In the genomic region with DNA sequence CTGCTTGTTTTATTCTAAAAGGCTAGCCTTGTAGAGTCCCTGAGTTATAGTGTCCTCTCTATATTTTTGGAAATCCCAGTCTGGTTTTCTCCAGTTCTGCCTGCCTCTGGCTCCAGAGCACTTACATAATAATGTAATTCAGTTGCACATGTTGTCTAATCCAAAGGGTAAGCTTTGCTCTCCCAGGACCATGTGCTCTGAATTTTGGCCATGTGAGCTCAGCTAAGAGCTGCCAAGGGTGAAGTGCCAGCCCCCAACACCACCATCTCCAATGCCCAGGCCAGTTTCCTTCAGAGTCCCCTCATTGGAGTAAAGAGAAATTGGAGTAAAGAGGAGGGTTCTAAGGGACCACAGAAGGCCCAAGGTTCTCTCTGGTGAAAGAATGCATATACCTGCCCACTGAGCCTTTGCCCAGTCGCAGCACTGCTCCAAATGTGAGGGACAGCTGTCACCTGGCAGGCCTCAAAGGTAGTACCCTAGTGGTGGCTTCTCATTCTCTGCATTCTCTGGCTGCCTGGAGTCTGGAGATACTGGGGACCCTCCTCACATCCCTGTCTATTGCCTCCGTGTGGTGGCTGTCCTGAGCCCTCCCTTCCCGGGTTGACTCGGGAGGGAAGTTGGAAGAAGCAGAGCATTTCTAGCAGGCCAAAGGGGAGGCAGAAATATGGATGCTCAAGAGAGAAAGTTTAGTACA, we compare ENCODE assay signal across 2 cellular contexts.
TF ChIP-seq lines count a peak whose summit lies in the region.

No MANE protein-coding gene starts in this region.

TF ChIP-seq in GM23338, 12 proteins besides CTCF, POLR2A, EP300 and RAD21:
- TF ChIP-seq, protein P1, sequence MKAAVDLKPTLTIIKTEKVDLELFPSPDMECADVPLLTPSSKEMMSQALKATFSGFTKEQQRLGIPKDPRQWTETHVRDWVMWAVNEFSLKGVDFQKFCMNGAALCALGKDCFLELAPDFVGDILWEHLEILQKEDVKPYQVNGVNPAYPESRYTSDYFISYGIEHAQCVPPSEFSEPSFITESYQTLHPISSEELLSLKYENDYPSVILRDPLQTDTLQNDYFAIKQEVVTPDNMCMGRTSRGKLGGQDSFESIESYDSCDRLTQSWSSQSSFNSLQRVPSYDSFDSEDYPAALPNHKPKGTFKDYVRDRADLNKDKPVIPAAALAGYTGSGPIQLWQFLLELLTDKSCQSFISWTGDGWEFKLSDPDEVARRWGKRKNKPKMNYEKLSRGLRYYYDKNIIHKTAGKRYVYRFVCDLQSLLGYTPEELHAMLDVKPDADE (IDR thresholded peaks at IDR 0.05): no peak
- TF ChIP-seq, protein P2, sequence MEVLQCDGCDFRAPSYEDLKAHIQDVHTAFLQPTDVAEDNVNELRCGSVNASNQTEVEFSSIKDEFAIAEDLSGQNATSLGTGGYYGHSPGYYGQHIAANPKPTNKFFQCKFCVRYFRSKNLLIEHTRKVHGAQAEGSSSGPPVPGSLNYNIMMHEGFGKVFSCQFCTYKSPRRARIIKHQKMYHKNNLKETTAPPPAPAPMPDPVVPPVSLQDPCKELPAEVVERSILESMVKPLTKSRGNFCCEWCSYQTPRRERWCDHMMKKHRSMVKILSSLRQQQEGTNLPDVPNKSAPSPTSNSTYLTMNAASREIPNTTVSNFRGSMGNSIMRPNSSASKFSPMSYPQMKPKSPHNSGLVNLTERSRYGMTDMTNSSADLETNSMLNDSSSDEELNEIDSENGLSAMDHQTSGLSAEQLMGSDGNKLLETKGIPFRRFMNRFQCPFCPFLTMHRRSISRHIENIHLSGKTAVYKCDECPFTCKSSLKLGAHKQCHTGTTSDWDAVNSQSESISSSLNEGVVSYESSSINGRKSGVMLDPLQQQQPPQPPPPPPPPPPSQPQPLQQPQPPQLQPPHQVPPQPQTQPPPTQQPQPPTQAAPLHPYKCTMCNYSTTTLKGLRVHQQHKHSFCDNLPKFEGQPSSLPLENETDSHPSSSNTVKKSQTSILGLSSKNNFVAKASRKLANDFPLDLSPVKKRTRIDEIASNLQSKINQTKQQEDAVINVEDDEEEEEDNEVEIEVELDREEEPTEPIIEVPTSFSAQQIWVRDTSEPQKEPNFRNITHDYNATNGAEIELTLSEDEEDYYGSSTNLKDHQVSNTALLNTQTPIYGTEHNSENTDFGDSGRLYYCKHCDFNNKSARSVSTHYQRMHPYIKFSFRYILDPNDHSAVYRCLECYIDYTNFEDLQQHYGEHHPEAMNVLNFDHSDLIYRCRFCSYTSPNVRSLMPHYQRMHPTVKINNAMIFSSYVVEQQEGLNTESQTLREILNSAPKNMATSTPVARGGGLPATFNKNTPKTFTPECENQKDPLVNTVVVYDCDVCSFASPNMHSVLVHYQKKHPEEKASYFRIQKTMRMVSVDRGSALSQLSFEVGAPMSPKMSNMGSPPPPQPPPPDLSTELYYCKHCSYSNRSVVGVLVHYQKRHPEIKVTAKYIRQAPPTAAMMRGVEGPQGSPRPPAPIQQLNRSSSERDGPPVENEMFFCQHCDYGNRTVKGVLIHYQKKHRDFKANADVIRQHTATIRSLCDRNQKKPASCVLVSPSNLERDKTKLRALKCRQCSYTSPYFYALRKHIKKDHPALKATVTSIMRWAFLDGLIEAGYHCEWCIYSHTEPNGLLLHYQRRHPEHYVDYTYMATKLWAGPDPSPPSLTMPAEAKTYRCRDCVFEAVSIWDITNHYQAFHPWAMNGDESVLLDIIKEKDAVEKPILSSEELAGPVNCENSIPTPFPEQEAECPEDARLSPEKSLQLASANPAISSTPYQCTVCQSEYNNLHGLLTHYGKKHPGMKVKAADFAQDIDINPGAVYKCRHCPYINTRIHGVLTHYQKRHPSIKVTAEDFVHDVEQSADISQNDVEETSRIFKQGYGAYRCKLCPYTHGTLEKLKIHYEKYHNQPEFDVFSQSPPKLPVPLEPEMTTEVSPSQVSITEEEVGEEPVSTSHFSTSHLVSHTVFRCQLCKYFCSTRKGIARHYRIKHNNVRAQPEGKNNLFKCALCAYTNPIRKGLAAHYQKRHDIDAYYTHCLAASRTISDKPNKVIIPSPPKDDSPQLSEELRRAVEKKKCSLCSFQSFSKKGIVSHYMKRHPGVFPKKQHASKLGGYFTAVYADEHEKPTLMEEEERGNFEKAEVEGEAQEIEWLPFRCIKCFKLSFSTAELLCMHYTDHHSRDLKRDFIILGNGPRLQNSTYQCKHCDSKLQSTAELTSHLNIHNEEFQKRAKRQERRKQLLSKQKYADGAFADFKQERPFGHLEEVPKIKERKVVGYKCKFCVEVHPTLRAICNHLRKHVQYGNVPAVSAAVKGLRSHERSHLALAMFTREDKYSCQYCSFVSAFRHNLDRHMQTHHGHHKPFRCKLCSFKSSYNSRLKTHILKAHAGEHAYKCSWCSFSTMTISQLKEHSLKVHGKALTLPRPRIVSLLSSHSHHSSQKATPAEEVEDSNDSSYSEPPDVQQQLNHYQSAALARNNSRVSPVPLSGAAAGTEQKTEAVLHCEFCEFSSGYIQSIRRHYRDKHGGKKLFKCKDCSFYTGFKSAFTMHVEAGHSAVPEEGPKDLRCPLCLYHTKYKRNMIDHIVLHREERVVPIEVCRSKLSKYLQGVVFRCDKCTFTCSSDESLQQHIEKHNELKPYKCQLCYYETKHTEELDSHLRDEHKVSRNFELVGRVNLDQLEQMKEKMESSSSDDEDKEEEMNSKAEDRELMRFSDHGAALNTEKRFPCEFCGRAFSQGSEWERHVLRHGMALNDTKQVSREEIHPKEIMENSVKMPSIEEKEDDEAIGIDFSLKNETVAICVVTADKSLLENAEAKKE (CRISPR knock-in tag; IDR thresholded peaks at IDR 0.05): no peak
- no peak for TF ChIP-seq NANOG (IDR thresholded peaks at IDR 0.05; ENCODE audit: borderline replicate concordance)
- TF ChIP-seq CREB1 (CRISPR knock-in tag; IDR thresholded peaks at IDR 0.05; ENCODE audit: low read depth): no peak
- TF ChIP-seq POLR2AphosphoS5 (IDR thresholded peaks at IDR 0.05; ENCODE audit: low read depth): no peak
- no peak for TF ChIP-seq ZNF331 (CRISPR knock-in tag; IDR thresholded peaks at IDR 0.05; ENCODE audit: low read depth)
- no peak for TF ChIP-seq EZH2 (IDR thresholded peaks at IDR 0.05; ENCODE audit: low read depth, unreplicated experiment)
- TF ChIP-seq, protein P3, sequence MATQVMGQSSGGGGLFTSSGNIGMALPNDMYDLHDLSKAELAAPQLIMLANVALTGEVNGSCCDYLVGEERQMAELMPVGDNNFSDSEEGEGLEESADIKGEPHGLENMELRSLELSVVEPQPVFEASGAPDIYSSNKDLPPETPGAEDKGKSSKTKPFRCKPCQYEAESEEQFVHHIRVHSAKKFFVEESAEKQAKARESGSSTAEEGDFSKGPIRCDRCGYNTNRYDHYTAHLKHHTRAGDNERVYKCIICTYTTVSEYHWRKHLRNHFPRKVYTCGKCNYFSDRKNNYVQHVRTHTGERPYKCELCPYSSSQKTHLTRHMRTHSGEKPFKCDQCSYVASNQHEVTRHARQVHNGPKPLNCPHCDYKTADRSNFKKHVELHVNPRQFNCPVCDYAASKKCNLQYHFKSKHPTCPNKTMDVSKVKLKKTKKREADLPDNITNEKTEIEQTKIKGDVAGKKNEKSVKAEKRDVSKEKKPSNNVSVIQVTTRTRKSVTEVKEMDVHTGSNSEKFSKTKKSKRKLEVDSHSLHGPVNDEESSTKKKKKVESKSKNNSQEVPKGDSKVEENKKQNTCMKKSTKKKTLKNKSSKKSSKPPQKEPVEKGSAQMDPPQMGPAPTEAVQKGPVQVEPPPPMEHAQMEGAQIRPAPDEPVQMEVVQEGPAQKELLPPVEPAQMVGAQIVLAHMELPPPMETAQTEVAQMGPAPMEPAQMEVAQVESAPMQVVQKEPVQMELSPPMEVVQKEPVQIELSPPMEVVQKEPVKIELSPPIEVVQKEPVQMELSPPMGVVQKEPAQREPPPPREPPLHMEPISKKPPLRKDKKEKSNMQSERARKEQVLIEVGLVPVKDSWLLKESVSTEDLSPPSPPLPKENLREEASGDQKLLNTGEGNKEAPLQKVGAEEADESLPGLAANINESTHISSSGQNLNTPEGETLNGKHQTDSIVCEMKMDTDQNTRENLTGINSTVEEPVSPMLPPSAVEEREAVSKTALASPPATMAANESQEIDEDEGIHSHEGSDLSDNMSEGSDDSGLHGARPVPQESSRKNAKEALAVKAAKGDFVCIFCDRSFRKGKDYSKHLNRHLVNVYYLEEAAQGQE (IDR thresholded peaks at IDR 0.05; ENCODE audit: unreplicated experiment): no peak

TF ChIP-seq in HepG2, 621 proteins besides CTCF, POLR2A, EP300 and RAD21:
- TF ChIP-seq, protein P4, sequence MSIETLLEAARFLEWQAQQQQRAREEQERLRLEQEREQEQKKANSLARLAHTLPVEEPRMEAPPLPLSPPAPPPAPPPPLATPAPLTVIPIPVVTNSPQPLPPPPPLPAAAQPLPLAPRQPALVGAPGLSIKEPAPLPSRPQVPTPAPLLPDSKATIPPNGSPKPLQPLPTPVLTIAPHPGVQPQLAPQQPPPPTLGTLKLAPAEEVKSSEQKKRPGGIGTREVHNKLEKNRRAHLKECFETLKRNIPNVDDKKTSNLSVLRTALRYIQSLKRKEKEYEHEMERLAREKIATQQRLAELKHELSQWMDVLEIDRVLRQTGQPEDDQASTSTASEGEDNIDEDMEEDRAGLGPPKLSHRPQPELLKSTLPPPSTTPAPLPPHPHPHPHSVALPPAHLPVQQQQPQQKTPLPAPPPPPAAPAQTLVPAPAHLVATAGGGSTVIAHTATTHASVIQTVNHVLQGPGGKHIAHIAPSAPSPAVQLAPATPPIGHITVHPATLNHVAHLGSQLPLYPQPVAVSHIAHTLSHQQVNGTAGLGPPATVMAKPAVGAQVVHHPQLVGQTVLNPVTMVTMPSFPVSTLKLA (IDR thresholded peaks at IDR 0.05): peak; percentile 95
- no peak for TF ChIP-seq REPIN1 (CRISPR knock-in tag; IDR thresholded peaks at IDR 0.05; ENCODE audit: borderline replicate concordance, low read depth)
